In the genomic region with DNA sequence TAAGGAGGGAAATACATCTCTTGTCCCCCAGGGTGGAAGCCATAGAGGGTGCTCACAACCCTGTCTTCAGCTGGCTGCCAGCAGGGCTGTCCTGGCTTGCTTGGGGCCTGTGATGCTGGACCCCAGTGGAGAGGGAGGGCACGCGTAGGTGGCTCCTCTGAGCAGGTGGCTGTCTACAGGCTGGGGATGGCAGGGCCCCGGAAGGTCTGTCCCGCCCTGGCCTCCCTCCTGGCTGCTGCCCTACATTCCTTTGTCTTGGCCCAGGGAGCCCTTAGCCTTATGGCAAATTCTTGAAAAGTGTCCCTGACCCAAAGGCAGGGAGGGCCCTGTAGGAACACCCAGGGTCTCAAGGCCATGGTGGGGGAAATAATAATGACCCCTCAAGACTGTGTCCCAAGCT, we compare ENCODE assay signal across 25 cellular contexts.
"Had no signal": no experiment of that assay in that cellular context is flagged by ENCODE, and none has a peak within 500 bp of the region (broad histone marks: within the 10 kb centered on the region; RNA-seq: fewer than 3 reads in every experiment).

No MANE protein-coding gene starts in this region.

- DNase-seq: activated CD4-positive, alpha-beta T cell treated with anti-CD3 and anti-CD28 coated beads for 48 hours; activated CD4-positive, alpha-beta T cell treated with anti-CD3 and anti-CD28 coated beads, Interleukin-2, amount 50 U/mL, for 1 hour; activated CD4-positive, alpha-beta T cell treated with anti-CD3 and anti-CD28 coated beads, Interleukin-2, amount 50 U/mL, for 48 hours; activated CD8-positive, alpha-beta memory T cell treated with anti-CD3 and anti-CD28 coated beads for 24 hours; activated CD8-positive, alpha-beta T cell treated with anti-CD3 and anti-CD28 coated beads for 36 hours; activated effector memory CD4-positive, alpha-beta T cell treated with Interleukin-2 at 50 U/mL for 16 hours; activated gamma-delta T cell treated with Interleukin-2 at 50 U/mL for 16 hours; activated naive CD4-positive, alpha-beta T cell treated with anti-CD3 and anti-CD28 coated beads, Interleukin-2, amount 50 U/mL, for 16 hours; activated naive CD4-positive, alpha-beta T cell treated with Interleukin-2 at 50 U/mL for 16 hours; activated T-cell treated with anti-CD3 and anti-CD28 coated beads, Interleukin-2, amount 50 U/mL, for 4 hours; amniotic stem cell; anterior cingulate cortex; body of pancreas; central memory CD4-positive, alpha-beta T cell; cerebellar nuclear complex; colonic mucosa; effector CD8-positive, alpha-beta T cell; endodermal cell; foreskin fibroblast; heart right ventricle; T-helper 2 cell had no signal

- H3K4me3 ChIP-seq: body of pancreas, breast epithelium, cardiac muscle cell, colonic mucosa, heart right ventricle had no signal

- H3K4me1 ChIP-seq: body of pancreas, breast epithelium, colonic mucosa, heart right ventricle had no signal

- ATAC-seq: activated CD8-positive, alpha-beta T cell treated with anti-CD3 and anti-CD28 coated beads for 36 hours; activated T-cell treated with anti-CD3 and anti-CD28 coated beads, Interleukin-2, amount 50 U/mL, for 4 hours; activated T-helper 17 cell treated with anti-CD3 and anti-CD28 coated beads, Interleukin-2, amount 50 U/mL, for 72 hours; body of pancreas; esophagus mucosa had no signal

- H3K9me3 ChIP-seq: body of pancreas, breast epithelium, colonic mucosa, heart right ventricle had no signal

- H3K27me3 ChIP-seq: body of pancreas, breast epithelium, cardiac muscle cell, colonic mucosa, heart right ventricle had no signal

- H3K36me3 ChIP-seq: breast epithelium, cardiac muscle cell, colonic mucosa, heart right ventricle had no signal

- H3K27ac ChIP-seq: body of pancreas, breast epithelium, cardiac muscle cell, colonic mucosa, heart right ventricle had no signal
